Comparison of ENCODE assay signal across 24 cellular contexts in the genomic region with DNA sequence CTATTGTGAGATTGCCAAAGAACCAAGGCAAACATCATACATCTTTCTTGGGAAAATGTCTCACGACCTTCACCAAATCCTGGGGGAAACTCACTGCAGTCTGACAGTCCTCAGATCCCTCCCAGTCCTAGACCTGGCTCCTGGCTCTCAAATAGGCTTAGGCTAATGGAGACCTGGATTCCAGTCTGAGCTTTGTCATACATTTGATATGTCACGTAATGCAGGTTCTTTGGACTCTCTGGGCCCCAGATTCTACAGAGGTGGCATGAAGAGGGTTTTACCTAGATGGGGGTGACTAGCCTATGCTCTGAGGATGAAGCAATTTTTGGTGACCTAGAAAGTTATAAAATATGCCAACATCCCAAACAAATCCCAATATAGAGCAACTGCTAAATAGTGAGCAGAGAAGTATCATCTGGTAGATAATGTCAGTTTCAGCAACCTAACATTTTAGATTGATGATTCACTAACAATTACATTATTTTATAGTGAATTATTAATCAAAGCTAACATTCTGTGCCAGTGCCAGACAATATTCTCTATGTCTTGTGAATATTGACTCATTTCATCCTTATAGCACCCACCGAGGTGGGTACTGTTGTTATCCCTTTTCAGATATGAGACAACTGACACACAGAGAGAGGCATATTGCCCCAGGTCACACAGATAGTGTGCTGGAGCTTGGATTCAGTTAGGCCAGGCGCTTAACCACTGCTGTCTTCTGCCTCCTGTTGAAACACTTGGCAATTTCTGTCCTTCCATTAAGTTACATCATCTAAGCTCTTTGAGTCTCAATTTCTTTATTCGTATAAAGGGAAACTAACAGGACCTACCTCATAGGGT.
"Had no signal": no experiment of that assay in that cellular context is flagged by ENCODE, and none has a peak within 500 bp of the region (broad histone marks: within the 10 kb centered on the region; RNA-seq: fewer than 3 reads in every experiment).

No MANE protein-coding gene starts in this region.

- DNase-seq: activated CD4-positive, CD25-positive, alpha-beta regulatory T cell; activated CD8-positive, alpha-beta memory T cell treated with anti-CD3 and anti-CD28 coated beads, Interleukin-2, amount 50 U/mL, for 4 hours; activated CD8-positive, alpha-beta T cell treated with anti-CD3 and anti-CD28 coated beads for 36 hours; activated gamma-delta T cell treated with Interleukin-2 at 50 U/mL for 16 hours; activated naive CD4-positive, alpha-beta T cell treated with anti-CD3 and anti-CD28 coated beads, Interleukin-2, amount 10 ng/mL, durations not matched to agents 7 days and 5 days; activated naive CD8-positive, alpha-beta T cell treated with anti-CD3 and anti-CD28 coated beads for 36 hours; activated T-cell treated with anti-CD3 and anti-CD28 coated beads, Interleukin-2, amount 50 U/mL, for 72 hours; brain microvascular endothelial cell; Karpas-422; MM.1S; NCI-H1105; NCI-H1436; NCI-H1694 treated with DMSO at 0.1 percent for 48 hours; NCI-H2029 treated with DMSO at 0.1 percent for 48 hours; NCI-H345; NCI-H510A treated with DMSO at 0.1 percent for 48 hours; NCI-H69; RPMI8226; T-cell; T-helper 2 cell; T1000 had no signal

- H3K27me3 ChIP-seq: brain microvascular endothelial cell, cardiac muscle cell had no signal

- H3K27ac ChIP-seq: brain microvascular endothelial cell, cardiac muscle cell, SK-N-MC had no signal

- H3K36me3 ChIP-seq: brain microvascular endothelial cell, cardiac muscle cell had no signal

- H3K4me3 ChIP-seq: cardiac muscle cell, SK-N-MC had no signal

- ATAC-seq: activated CD8-positive, alpha-beta T cell treated with anti-CD3 and anti-CD28 coated beads for 36 hours; activated T-cell treated with anti-CD3 and anti-CD28 coated beads, Interleukin-2, amount 50 U/mL, for 72 hours; Right ventricle myocardium inferior; T-cell had no signal
